ENCODE assay signal across 20 cellular contexts in genomic region chr3:152968388-152969024, GRCh38.
DNase-seq lines count a peak whose midpoint lies in the region; ATAC-seq and TF ChIP-seq lines count a peak whose summit lies in the region.
"Had no signal": no experiment of that assay in that cellular context is flagged by ENCODE, and none has a peak within 500 bp of the region (broad histone marks: within the 10 kb centered on the region; RNA-seq: fewer than 3 reads in every experiment).

No MANE protein-coding gene starts in this region.

- H3K4me3 Mint-ChIP-seq in activated CD4-positive, alpha-beta memory T cell treated with anti-CD3 and anti-CD28 coated beads for 36 hours = no peak overlapping the region
- H3K4me3 Mint-ChIP-seq: activated CD8-positive, alpha-beta T cell treated with anti-CD3 and anti-CD28 coated beads, Interleukin-2, amount 10 ng/mL, durations not matched to agents 7 days and 5 days; IgD-negative memory B cell had no signal

- POLR2A ChIA-PET in activated CD4-positive, alpha-beta memory T cell treated with anti-CD3 and anti-CD28 coated beads for 36 hours (lab: Charles Lee) = no interaction called here

- peak; percentile 29 for DNase-seq in GM03348 (ENCODE audit: low spot score)
- no peak for DNase-seq in RWPE2 (ENCODE audit: low spot score)
- DNase-seq in epithelial cell of prostate (ENCODE audit: low read depth, low spot score) = no peak
- DNase-seq in myocyte (ENCODE audit: low read depth) = peak; percentile 30
- no peak for DNase-seq in NCI-H1105 treated with DMSO at 0.1 percent for 48 hours (lab: John Stamatoyannopoulos, UW)
- no peak for DNase-seq in activated CD4-positive, alpha-beta memory T cell treated with anti-CD3 and anti-CD28 coated beads for 36 hours
- no peak for DNase-seq in NCI-H2227 treated with DMSO at 0.1 percent for 48 hours (lab: John Stamatoyannopoulos, UW)
- no peak for DNase-seq in glomerular visceral epithelial cell (ENCODE audit: extremely low spot score)
- DNase-seq: activated CD8-positive, alpha-beta T cell treated with anti-CD3 and anti-CD28 coated beads, Interleukin-2, amount 10 ng/mL, durations not matched to agents 7 days and 5 days; activated effector memory CD4-positive, alpha-beta T cell treated with Interleukin-2 at 50 U/mL for 16 hours; C1 segment of cervical spinal cord; DMS79; effector memory CD4-positive, alpha-beta T cell; heart left ventricle; NCI-H1417; NCI-H446 treated with DMSO at 0.1 percent for 48 hours; pancreas; stimulated activated CD4-positive, alpha-beta T cell treated with anti-CD3 and anti-CD28 coated beads, Interleukin-12 subunit alpha, Interleukin-12 subunit beta, amount 100 ng/mL, for 4 hours; stomach had no signal

- H3K4me1 Mint-ChIP-seq in activated CD4-positive, alpha-beta memory T cell treated with anti-CD3 and anti-CD28 coated beads for 36 hours (ENCODE audit: low read depth) = no peaks in the 10 kb centered on the region

- no peak for TF ChIP-seq CTCF in RWPE2 (IDR thresholded peaks at IDR 0.05; ENCODE audit: poor library complexity, severe bottlenecking)

- H3K27ac Mint-ChIP-seq in activated CD4-positive, alpha-beta memory T cell treated with anti-CD3 and anti-CD28 coated beads for 36 hours = no peak overlapping the region
- H3K27ac Mint-ChIP-seq: activated CD8-positive, alpha-beta T cell treated with anti-CD3 and anti-CD28 coated beads, Interleukin-2, amount 10 ng/mL, durations not matched to agents 7 days and 5 days; IgD-negative memory B cell had no signal

- H3K27me3 ChIP-seq in RWPE2 (ENCODE audit: insufficient read depth, poor library complexity, severe bottlenecking) = no peaks in the 10 kb centered on the region
- H3K27me3 ChIP-seq: heart left ventricle, pancreas, stomach had no signal

- H3K36me3 Mint-ChIP-seq in activated CD4-positive, alpha-beta memory T cell treated with anti-CD3 and anti-CD28 coated beads for 36 hours = no peaks in the 10 kb centered on the region

- no peaks in the 10 kb centered on the region for H3K27me3 Mint-ChIP-seq in activated CD4-positive, alpha-beta memory T cell treated with anti-CD3 and anti-CD28 coated beads for 36 hours

- H3K4me1 ChIP-seq in RWPE2 (ENCODE audit: insufficient read depth, poor library complexity, severe bottlenecking) = peaks cover 35% of the 10 kb centered on the region
- H3K4me1 ChIP-seq: pancreas had no signal

- no peaks in the 10 kb centered on the region for H3K9me3 Mint-ChIP-seq in activated CD4-positive, alpha-beta memory T cell treated with anti-CD3 and anti-CD28 coated beads for 36 hours

- H3K4me3 ChIP-seq in RWPE2 (ENCODE audit: severe bottlenecking) = no peak overlapping the region
- H3K4me3 ChIP-seq: heart left ventricle, pancreas, stomach had no signal

- peaks cover 3% of the 10 kb centered on the region for H3K9me3 ChIP-seq in RWPE2 (ENCODE audit: severe bottlenecking)
- H3K9me3 ChIP-seq: pancreas had no signal

- ATAC-seq in RWPE2 (ENCODE audit: low read depth) = peak; percentile 55
- ATAC-seq: activated CD8-positive, alpha-beta T cell treated with anti-CD3 and anti-CD28 coated beads, Interleukin-2, amount 10 ng/mL, durations not matched to agents 7 days and 5 days; heart left ventricle; pancreas had no signal

- intact Hi-C loops in activated CD4-positive, alpha-beta memory T cell treated with anti-CD3 and anti-CD28 coated beads for 36 hours (cut with micrococcal nuclease) = no loop called here

- no peaks in the 10 kb centered on the region for H3K36me3 ChIP-seq in RWPE2 (ENCODE audit: low read depth)
- H3K36me3 ChIP-seq: heart left ventricle, pancreas, stomach had no signal

- CTCF ChIA-PET in activated CD4-positive, alpha-beta memory T cell treated with anti-CD3 and anti-CD28 coated beads for 36 hours (lab: Charles Lee) = no interaction called here

- H3K27ac ChIP-seq in RWPE2 (ENCODE audit: poor library complexity, severe bottlenecking) = peak overlapping the region; percentile 56
- peak overlapping the region; percentile 79 for H3K27ac ChIP-seq in epithelial cell of prostate
- H3K27ac ChIP-seq: heart left ventricle, pancreas, stomach had no signal

Comparison
In these comparisons a context has a peak if more than half of its experiments do, and no peak if none do; other contexts are left out.
1. DNase-seq: peak in GM03348 (single experiment) and myocyte (single experiment); none in RWPE2 (single experiment), epithelial cell of prostate (single experiment), NCI-H1105 treated with DMSO at 0.1 percent for 48 hours (single experiment), activated CD4-positive, alpha-beta memory T cell treated with anti-CD3 and anti-CD28 coated beads for 36 hours (single experiment), NCI-H2227 treated with DMSO at 0.1 percent for 48 hours (single experiment) and glomerular visceral epithelial cell (single experiment).